Comparison of ENCODE assay signal across 7 cellular contexts in genomic region chr14:75259510-75259855, GRCh38. TPM values are rescaled to one million over a fixed set of nuclear protein-coding genes. Genes with fewer than 3 reads are reported as not detected.
A peak's percentile ranks its signal among the peaks of the same experiment; 100 is the strongest.
DNase-seq lines count a peak whose midpoint lies in the region; ATAC-seq and TF ChIP-seq lines count a peak whose summit lies in the region.

No MANE protein-coding gene starts in this region.

- peak overlapping the region; percentile 53 for H2AFZ ChIP-seq in mammary epithelial cell (ENCODE audit: low read depth, low read length)

- peak; percentile 2 for TF ChIP-seq EP300 in transverse colon (IDR thresholded peaks at IDR 0.05; ENCODE audit: low read depth)

- no peaks in the 10 kb centered on the region for H3K27me3 ChIP-seq in mammary epithelial cell (ENCODE audit: insufficient read depth, low read length)
- H3K27me3 ChIP-seq in lower lobe of right lung (ENCODE audit: low read depth) = no peaks in the 10 kb centered on the region
- H3K27me3 ChIP-seq in transverse colon = no peaks in the 10 kb centered on the region

- in situ Hi-C loops in mammary epithelial cell (cut with MboI; ENCODE audit: low sequenced_read_pairs in 2 of 2) = no loop called here
- in situ Hi-C loops in transverse colon (cut with MboI; ENCODE audit: low pct_ligation_motif_present in 1 of 4, low pct_unique_long_range_greater_than_20kb in 1 of 4, low sequenced_read_pairs in 3 of 4) = no loop called here

- H3K27ac ChIP-seq in mammary epithelial cell (ENCODE audit: insufficient read depth, low read depth, low read length) = peak overlapping the region; percentile 97
- peak overlapping the region; percentile 99 for H3K27ac ChIP-seq in lower lobe of right lung
- H3K27ac ChIP-seq in transverse colon = peak overlapping the region; percentile 89 to 96 (median 94)

- peak overlapping the region in 2 of 3 experiments; percentile 17 to 37 for H3K4me3 ChIP-seq in mammary epithelial cell (replicated peaks in 1 of 3; ENCODE audit: insufficient read depth in 1 of 3, low read depth in 2 of 3, low read length in 3 of 3)
- peak overlapping the region; percentile 49 for H3K4me3 ChIP-seq in lower lobe of right lung
- peak overlapping the region; percentile 20 to 46 (median 29) for H3K4me3 ChIP-seq in transverse colon

- 70% methylated on average over 7 of the region's 7 CpGs for WGBS in mammary epithelial cell (ENCODE audit: low coverage, missing lambda C conversion rate)
- WGBS in transverse colon (ENCODE audit: low coverage in 1 of 2), 2 donors = 6 to 11% methylated on average over 6 to 7 of the region's 7 CpGs

- CTCF ChIA-PET in mammary epithelial cell (lab: Charles Lee; ENCODE audit: low non-redundant PET) = no interaction called here

- no peaks in the 10 kb centered on the region for H3K9me3 ChIP-seq in mammary epithelial cell (replicated peaks; ENCODE audit: insufficient read depth, low read length)
- no peaks in the 10 kb centered on the region for H3K9me3 ChIP-seq in lower lobe of right lung
- no peaks in the 10 kb centered on the region for H3K9me3 ChIP-seq in transverse colon

- peak; percentile 61 for DNase-seq in NCI-H2171 (lab: John Stamatoyannopoulos, UW)
- DNase-seq in mammary epithelial cell = no peak
- no peak for DNase-seq in lower lobe of right lung
- no peak for DNase-seq in transverse colon
- DNase-seq in effector CD4-positive, alpha-beta T cell = no peak

- H3K36me3 ChIP-seq in mammary epithelial cell (ENCODE audit: insufficient read depth, low read length) (no peaks in the 10 kb centered on the region), lower lobe of right lung (no peaks in the 10 kb centered on the region), transverse colon (no peaks in the 10 kb centered on the region)

- peak; percentile 4; the same call in 1 of the 3 replicates for TF ChIP-seq CTCF in GM12872 (IDR thresholded peaks at IDR 0.05; ENCODE audit: insufficient read depth, low read depth, low read length)
- TF ChIP-seq CTCF in mammary epithelial cell (conservative IDR thresholded peaks at IDR 0.05 in 1 of 2, IDR thresholded peaks at IDR 0.05 in 1 of 2; ENCODE audit: extremely low read depth in 1 of 2, insufficient read depth in 1 of 2, low read depth in 1 of 2, low read length in 2 of 2) = no peak
- no peak for TF ChIP-seq CTCF in lower lobe of right lung (IDR thresholded peaks at IDR 0.05)
- TF ChIP-seq CTCF in transverse colon (IDR thresholded peaks at IDR 0.05) = peak in 2 of 5 experiments; percentile 42 to 48

- H3K4me1 ChIP-seq in mammary epithelial cell (ENCODE audit: insufficient read depth, low read length) (peaks cover 46% of the 10 kb centered on the region), lower lobe of right lung (peaks cover 42% of the 10 kb centered on the region), transverse colon (peaks cover 12 to 39% (median 36%) of the 10 kb centered on the region in 4 donors)

- intact Hi-C loops in mammary epithelial cell (cut with micrococcal nuclease) (loop anchor here (1.0 to 2.0 kb wide), 4 partner anchors 17 to 83 kb away; partner anchors contain the start of gene TMED10), lower lobe of right lung (cut with DNase I) (no loop called here), transverse colon (cut with DNase I; ENCODE audit: low total_unique reads) (no loop called here)

- no peaks in the 10 kb centered on the region for H3K79me2 ChIP-seq in mammary epithelial cell (ENCODE audit: insufficient read depth, low read length)

- peak overlapping the region; percentile 64 for H3K4me2 ChIP-seq in mammary epithelial cell (ENCODE audit: insufficient read depth, low read depth, low read length)

- dilution Hi-C loops in mammary epithelial cell (cut with HindIII; ENCODE audit: low sequenced_read_pairs) = no loop called here

- BruUV-seq in mammary epithelial cell (replicated peaks; lab: Mats Ljungman, UMichigan) = TSS peak; percentile 71

- H4K20me1 ChIP-seq in mammary epithelial cell (ENCODE audit: insufficient read depth, low read length) = no peaks in the 10 kb centered on the region

- no peak for TF ChIP-seq POLR2A in transverse colon (IDR thresholded peaks at IDR 0.05)

- ATAC-seq in lower lobe of right lung = no peak
- ATAC-seq in GM19328 (IDR thresholded peaks at IDR 0.05; ENCODE audit: unreplicated experiment) = no peak

- peak overlapping the region; percentile 70 for H3K9ac ChIP-seq in mammary epithelial cell (ENCODE audit: insufficient read depth, low read length)

RNA-seq across cellular contexts. Expression of gene FOS, which starts 19.1 kb away (rescaled TPM):
- 100 to 1,000 TPM in 1 of 2 donors, 10 to 100 TPM in 1; 78.5 to 204 TPM for total RNA-seq in mammary epithelial cell
- 89.9 TPM for polyA plus RNA-seq in mammary epithelial cell
- 233 TPM for polyA minus RNA-seq in mammary epithelial cell
- total RNA-seq in lower lobe of right lung = 302 TPM
- total RNA-seq in transverse colon = 1,000 to 10,000 TPM in 2 of 4 donors, 100 to 1,000 TPM in 2; 345 to 1,356 (median 884) TPM
